12 cellular contexts compared by ENCODE assay signal in genomic region chr4:154314248-154314647, GRCh38.
DNase-seq lines count a peak whose midpoint lies in the region; ATAC-seq, FAIRE-seq and TF ChIP-seq lines count a peak whose summit lies in the region.
"Had no signal": no experiment of that assay in that cellular context is flagged by ENCODE, and none has a peak within 500 bp of the region (broad histone marks: within the 10 kb centered on the region; RNA-seq: fewer than 3 reads in every experiment).

No MANE protein-coding gene starts in this region.

- ATAC-seq in naive thymus-derived CD4-positive, alpha-beta T cell = no peak
- ATAC-seq in left cardiac atrium = no peak
- ATAC-seq in HG02571 (IDR thresholded peaks at IDR 0.05; ENCODE audit: unreplicated experiment) = no peak

- intact Hi-C loops in naive thymus-derived CD4-positive, alpha-beta T cell (cut with micrococcal nuclease) = no loop called here
- intact Hi-C loops in left cardiac atrium (cut with DNase I) = no loop called here

- no peaks in the 10 kb centered on the region for H3K36me3 ChIP-seq in SK-N-SH (replicated peaks in 1 of 2; ENCODE audit: control insufficient read depth in 1 of 2, insufficient read depth in 2 of 2, low read length in 1 of 2)
- H3K36me3 ChIP-seq in small intestine (ENCODE audit: control insufficient read depth in 2 of 2, insufficient read depth in 2 of 2, low read length in 2 of 2) = no peaks in the 10 kb centered on the region
- no peaks in the 10 kb centered on the region for H3K36me3 ChIP-seq in naive thymus-derived CD4-positive, alpha-beta T cell (ENCODE audit: control insufficient read depth in 2 of 3, insufficient read depth in 3 of 3, low read length in 3 of 3)
- H3K36me3 ChIP-seq: ascending aorta had no signal

- under 1% methylated on average over 4 of the region's 4 CpGs for WGBS in SK-N-SH (ENCODE audit: low lambda C conversion rate)
- 38 to 44% (median 41%) methylated on average over 4 of the region's 4 CpGs for whole genome bisulfite sequencing in small intestine, 3 donors

- H3K27me3 ChIP-seq in SK-N-SH (ENCODE audit: insufficient read depth) (no peaks in the 10 kb centered on the region), small intestine (ENCODE audit: control insufficient read depth in 2 of 2, insufficient read depth in 2 of 2, low read length in 2 of 2) (peaks cover 0 to 2% of the 10 kb centered on the region in 2 donors)
- H3K27me3 ChIP-seq in naive thymus-derived CD4-positive, alpha-beta T cell (ENCODE audit: control insufficient read depth in 2 of 2, insufficient read depth in 2 of 2, low read length in 2 of 2) = peaks cover 0 to 5% of the 10 kb centered on the region in 2 donors
- H3K27me3 ChIP-seq: ascending aorta had no signal

- no peaks in the 10 kb centered on the region for H4K20me1 ChIP-seq in SK-N-SH (ENCODE audit: insufficient read depth)

- peak; percentile 47 for TF ChIP-seq RAD21 in SK-N-SH (IDR thresholded peaks at IDR 0.05; ENCODE audit: low read length)

- no peaks in the 10 kb centered on the region for H3K79me2 ChIP-seq in SK-N-SH (ENCODE audit: insufficient read depth)

- POLR2A ChIA-PET in SK-N-SH (lab: Yijun Ruan, JAX) = no interaction called here
- POLR2A ChIA-PET in naive thymus-derived CD4-positive, alpha-beta T cell (lab: Charles Lee) = no interaction called here

- CTCF ChIA-PET in SK-N-SH (lab: Yijun Ruan, JAX) = no interaction called here
- CTCF ChIA-PET in naive thymus-derived CD4-positive, alpha-beta T cell (lab: Charles Lee) = no interaction called here

- no peaks in the 10 kb centered on the region for H3F3A ChIP-seq in SK-N-SH (replicated peaks; ENCODE audit: insufficient read depth)

- H3K27ac ChIP-seq in SK-N-SH (ENCODE audit: low read depth in 2 of 2, low read length in 1 of 2) (no peak overlapping the region), small intestine (ENCODE audit: low read depth in 1 of 2, low read length in 1 of 2) (no peak overlapping the region)
- no peak overlapping the region for H3K27ac ChIP-seq in naive thymus-derived CD4-positive, alpha-beta T cell (ENCODE audit: low read depth, low read length)
- H3K27ac ChIP-seq: ascending aorta had no signal

- H3K36me3 Mint-ChIP-seq in naive thymus-derived CD4-positive, alpha-beta T cell = peaks cover 0 to 5% (median 0%) of the 10 kb centered on the region in 5 donors

- no peaks in the 10 kb centered on the region for H3K4me1 Mint-ChIP-seq in naive thymus-derived CD4-positive, alpha-beta T cell

- H2AFZ ChIP-seq in SK-N-SH (ENCODE audit: low read depth) = no peak overlapping the region

- H3K4me2 ChIP-seq in SK-N-SH = no peak overlapping the region

- DNase-seq in NCI-H1105 treated with DMSO at 0.1 percent for 48 hours (lab: John Stamatoyannopoulos, UW) (peak; percentile 22), NCI-H1105 (lab: John Stamatoyannopoulos, UW) (no peak), SK-N-SH (no peak), fibroblast of villous mesenchyme (ENCODE audit: low read depth) (peak; percentile 30), small intestine (peak; percentile 1), left cardiac atrium (no peak)
- DNase-seq in naive thymus-derived CD4-positive, alpha-beta T cell = no peak
- DNase-seq: AML-193, NCI-H226 had no signal

- TF ChIP-seq EP300 in SK-N-SH (IDR thresholded peaks at IDR 0.05; ENCODE audit: borderline replicate concordance in 1 of 2, low read depth in 1 of 2, low read length in 1 of 2) = no peak

- H3K9ac ChIP-seq in SK-N-SH = no peak overlapping the region

- H3K4me1 ChIP-seq in SK-N-SH (ENCODE audit: control insufficient read depth in 1 of 2, insufficient read depth in 2 of 2, low read depth in 1 of 2, low read length in 1 of 2) = no peaks in the 10 kb centered on the region
- no peaks in the 10 kb centered on the region for H3K4me1 ChIP-seq in small intestine (ENCODE audit: control insufficient read depth in 2 of 2, insufficient read depth in 1 of 2, low read depth in 1 of 2, low read length in 1 of 2)
- no peaks in the 10 kb centered on the region for H3K4me1 ChIP-seq in naive thymus-derived CD4-positive, alpha-beta T cell (ENCODE audit: control insufficient read depth in 2 of 2, insufficient read depth in 2 of 2, low read length in 2 of 2)
- H3K4me1 ChIP-seq: ascending aorta had no signal

- TF ChIP-seq CTCF in SK-N-SH (IDR thresholded peaks at IDR 0.05) = peak; percentile 48
- TF ChIP-seq CTCF in fibroblast of villous mesenchyme (IDR thresholded peaks at IDR 0.05; ENCODE audit: insufficient read depth, low read depth, low read length) = peak; percentile 34

- FAIRE-seq in small intestine (lab: Jason Lieb, UNC) = no peak
- FAIRE-seq: GM12892 had no signal

- H3K4me3 Mint-ChIP-seq in naive thymus-derived CD4-positive, alpha-beta T cell = no peak overlapping the region

- no peaks in the 10 kb centered on the region for H3K9me2 ChIP-seq in SK-N-SH

- H3K9me3 ChIP-seq in SK-N-SH (no peaks in the 10 kb centered on the region), small intestine (ENCODE audit: control insufficient read depth, low read depth) (no peaks in the 10 kb centered on the region)
- no peaks in the 10 kb centered on the region for H3K9me3 ChIP-seq in naive thymus-derived CD4-positive, alpha-beta T cell (ENCODE audit: control insufficient read depth in 2 of 3, low read length in 3 of 3)
- H3K9me3 ChIP-seq: ascending aorta had no signal

- H3K27me3 Mint-ChIP-seq in naive thymus-derived CD4-positive, alpha-beta T cell = peaks cover 0 to 46% (median 32%) of the 10 kb centered on the region in 5 donors

- H3K4me3 ChIP-seq in SK-N-SH (ENCODE audit: low read depth in 2 of 2, low read length in 1 of 2) (no peak overlapping the region), fibroblast of villous mesenchyme (ENCODE audit: low read depth, low read length) (no peak overlapping the region), small intestine (ENCODE audit: low read depth in 1 of 2, low read length in 2 of 2) (no peak overlapping the region)
- no peak overlapping the region for H3K4me3 ChIP-seq in naive thymus-derived CD4-positive, alpha-beta T cell (ENCODE audit: low read length)
- H3K4me3 ChIP-seq: ascending aorta had no signal

- H3K9me3 Mint-ChIP-seq in naive thymus-derived CD4-positive, alpha-beta T cell = peaks cover 0 to 14% (median 5%) of the 10 kb centered on the region in 11 donors

- no peak overlapping the region for H3K27ac Mint-ChIP-seq in naive thymus-derived CD4-positive, alpha-beta T cell

TF ChIP-seq in SK-N-SH, 30 proteins besides CTCF, POLR2A, EP300 and RAD21 (continues in another document):
- no peak for TF ChIP-seq ELF1 (IDR thresholded peaks at IDR 0.05)
- no peak for TF ChIP-seq USF1 (IDR thresholded peaks at IDR 0.05; ENCODE audit: borderline replicate concordance, low read depth)
- no peak for TF ChIP-seq TAF1 (IDR thresholded peaks at IDR 0.05; ENCODE audit: borderline replicate concordance, low read depth, low read length)
- no peak for TF ChIP-seq TEAD4 (IDR thresholded peaks at IDR 0.05; ENCODE audit: borderline replicate concordance, insufficient read depth)
- TF ChIP-seq NRF1 (IDR thresholded peaks at IDR 0.05; ENCODE audit: low read depth, low read length) = no peak
- TF ChIP-seq MAX (IDR thresholded peaks at IDR 0.05; ENCODE audit: low read depth) = no peak
- no peak for TF ChIP-seq ZBTB33 (IDR thresholded peaks at IDR 0.05; ENCODE audit: borderline replicate concordance, low read depth)
- TF ChIP-seq JUND (IDR thresholded peaks at IDR 0.05) = no peak
- TF ChIP-seq IRF3 (IDR thresholded peaks at IDR 0.05; ENCODE audit: low read depth, low read length) = no peak
- no peak for TF ChIP-seq FOXM1 (IDR thresholded peaks at IDR 0.05; ENCODE audit: low read depth)
- TF ChIP-seq SMC3 (IDR thresholded peaks at IDR 0.05; ENCODE audit: low read depth, low read length) = no peak
- no peak for TF ChIP-seq SIN3A (IDR thresholded peaks at IDR 0.05; ENCODE audit: borderline replicate concordance, low read depth, low read length)
- no peak for TF ChIP-seq EZH2phosphoT487 (IDR thresholded peaks at IDR 0.05; ENCODE audit: borderline replicate concordance, low read depth)
- no peak for TF ChIP-seq RCOR1 (IDR thresholded peaks at IDR 0.05; ENCODE audit: low read length)
- TF ChIP-seq FOSL2 (IDR thresholded peaks at IDR 0.05; ENCODE audit: borderline replicate concordance, low read depth) = no peak
- TF ChIP-seq GATA2 (CRISPR knock-in tag; IDR thresholded peaks at IDR 0.05) = no peak
- TF ChIP-seq NFIC (IDR thresholded peaks at IDR 0.05; ENCODE audit: borderline replicate concordance) = no peak

Comparison
In these comparisons a context has a peak if more than half of its experiments do, and no peak if none do; other contexts are left out.
1. DNase-seq: peak in NCI-H1105 treated with DMSO at 0.1 percent for 48 hours (single experiment), fibroblast of villous mesenchyme (single experiment) and small intestine (single experiment); none in NCI-H1105 (single experiment), SK-N-SH (single experiment), naive thymus-derived CD4-positive, alpha-beta T cell (0 of 9) and left cardiac atrium (single experiment).